9 cellular contexts compared by ENCODE assay signal in genomic region chr17:42937712-42938596, GRCh38. TPM values are rescaled to one million over a fixed set of nuclear protein-coding genes. Genes with fewer than 3 reads are reported as not detected.
DNase-seq lines count a peak whose midpoint lies in the region; ATAC-seq, FAIRE-seq and TF ChIP-seq lines count a peak whose summit lies in the region.
"Had no signal": no experiment of that assay in that cellular context is flagged by ENCODE, and none has a peak within 500 bp of the region (broad histone marks: within the 10 kb centered on the region; RNA-seq: fewer than 3 reads in every experiment).

No MANE protein-coding gene starts in this region.

- no peak overlapping the region for H3K4me3 Mint-ChIP-seq in activated T-helper 2 cell treated with anti-CD3 and anti-CD28 coated beads, Interferon-gamma antibody, Interleukin-2, Interleukin-4, amounts not matched to agents 10 μg/mL and 5 μg/mL and 100 μg/mL, durations not matched to agents 14 hours and 24 hours and 36 hours (ENCODE audit: low read depth)
- H3K4me3 Mint-ChIP-seq: activated naive CD4-positive, alpha-beta T cell treated with anti-CD3 and anti-CD28 coated beads, Interleukin-2, amount 50 U/mL, for 24 hours had no signal

- FAIRE-seq in HepG2 (lab: Jason Lieb, UNC): peak; percentile 67

- H3K9ac ChIP-seq in HepG2 (ENCODE audit: insufficient read depth, low read depth, low read length): no peak overlapping the region

- no peak overlapping the region for H3K27ac ChIP-seq in HepG2 (ENCODE audit: extremely low read length, insufficient read depth, low read length)
- H3K27ac ChIP-seq in thoracic aorta: no peak overlapping the region

- TF ChIP-seq EP300 in HepG2 (IDR thresholded peaks at IDR 0.05; ENCODE audit: low read depth in 2 of 2, low read length in 2 of 2) (no peak), HepG2 (CRISPR knock-in tag; IDR thresholded peaks at IDR 0.05; ENCODE audit: borderline replicate concordance) (no peak)

- CTCF ChIA-PET in HepG2 (lab: Yijun Ruan, JAX; ENCODE audit: low intra/inter-chr PET ratio, low total read pairs): interaction anchor here (1.0 to 4.4 kb wide), 7 partner anchors 9 to 217 kb away, joined by 3 to 68 read pairs (median 6); partner anchors contain the start of genes AOC2 and BECN1

- intact Hi-C loops in HepG2 (cut with micrococcal nuclease; ENCODE audit: unreplicated experiment): loop anchor here (1.0 kb wide), 3 partner anchors 95 to 217 kb away; no protein-coding TSS in a partner anchor
- intact Hi-C loops in activated T-helper 2 cell treated with anti-CD3 and anti-CD28 coated beads, Interferon-gamma antibody, Interleukin-2, Interleukin-4, amounts not matched to agents 10 μg/mL and 5 μg/mL and 100 μg/mL, durations not matched to agents 14 hours and 24 hours and 36 hours (cut with micrococcal nuclease): loop anchor here (10.0 kb wide), 1 partner anchor 223 kb away; no protein-coding TSS in a partner anchor

- POLR2A ChIA-PET in HepG2 (lab: Yijun Ruan, JAX): interaction anchor here (1.1 to 1.3 kb wide), 2 partner anchors 92 to 104 kb away, joined by 3 to 5 read pairs; partner anchors contain the start of gene PSME3

- H3K4me1 ChIP-seq in HepG2 (ENCODE audit: insufficient read depth, low read length) (peaks cover 46% of the 10 kb centered on the region), thoracic aorta (ENCODE audit: control insufficient read depth in 1 of 2, low read depth in 2 of 2) (no peaks in the 10 kb centered on the region)

- H3K36me3 ChIP-seq in HepG2 (replicated peaks in 1 of 2; ENCODE audit: control insufficient read depth in 1 of 2, insufficient read depth in 2 of 2, low read length in 2 of 2): no peaks in the 10 kb centered on the region
- H3K36me3 ChIP-seq in thoracic aorta: no peaks in the 10 kb centered on the region

- H4K20me1 ChIP-seq in HepG2 (ENCODE audit: insufficient read depth, low read length): no peaks in the 10 kb centered on the region

- H3K27me3 ChIP-seq in HepG2 (ENCODE audit: control insufficient read depth in 1 of 2, insufficient read depth in 2 of 2, low read length in 2 of 2) (no peaks in the 10 kb centered on the region; a peak in 2 of 5 replicates), thoracic aorta (replicated peaks; ENCODE audit: insufficient read depth) (no peaks in the 10 kb centered on the region)

- TF ChIP-seq CTCF in HepG2 (CRISPR knock-in tag; IDR thresholded peaks at IDR 0.05) (peak; percentile 93), thoracic aorta (IDR thresholded peaks at IDR 0.05) (peak; percentile 58)

- peaks cover 11% of the 10 kb centered on the region for H3K27me3 Mint-ChIP-seq in activated T-helper 2 cell treated with anti-CD3 and anti-CD28 coated beads, Interferon-gamma antibody, Interleukin-2, Interleukin-4, amounts not matched to agents 10 μg/mL and 5 μg/mL and 100 μg/mL, durations not matched to agents 14 hours and 24 hours and 36 hours (ENCODE audit: low read depth)
- H3K27me3 Mint-ChIP-seq: activated naive CD4-positive, alpha-beta T cell treated with anti-CD3 and anti-CD28 coated beads, Interleukin-2, amount 50 U/mL, for 24 hours had no signal

- 12% methylated on average over 9 of the region's 9 CpGs for WGBS in HepG2 (ENCODE audit: low lambda C conversion rate)

- no peaks in the 10 kb centered on the region for H3K4me1 Mint-ChIP-seq in activated T-helper 2 cell treated with anti-CD3 and anti-CD28 coated beads, Interferon-gamma antibody, Interleukin-2, Interleukin-4, amounts not matched to agents 10 μg/mL and 5 μg/mL and 100 μg/mL, durations not matched to agents 14 hours and 24 hours and 36 hours (ENCODE audit: low read depth)
- H3K4me1 Mint-ChIP-seq: activated naive CD4-positive, alpha-beta T cell treated with anti-CD3 and anti-CD28 coated beads, Interleukin-2, amount 50 U/mL, for 24 hours had no signal

- no peaks in the 10 kb centered on the region for H3K9me3 Mint-ChIP-seq in activated T-helper 2 cell treated with anti-CD3 and anti-CD28 coated beads, Interferon-gamma antibody, Interleukin-2, Interleukin-4, amounts not matched to agents 10 μg/mL and 5 μg/mL and 100 μg/mL, durations not matched to agents 14 hours and 24 hours and 36 hours
- H3K9me3 Mint-ChIP-seq: activated naive CD4-positive, alpha-beta T cell treated with anti-CD3 and anti-CD28 coated beads, Interleukin-2, amount 50 U/mL, for 24 hours had no signal

- H3K79me2 ChIP-seq in HepG2 (ENCODE audit: insufficient read depth, low read length): no peaks in the 10 kb centered on the region

- H3K9me3 ChIP-seq in HepG2 (ENCODE audit: low read length): no peaks in the 10 kb centered on the region
- H3K9me3 ChIP-seq in thoracic aorta: no peaks in the 10 kb centered on the region

- peak; percentile 96 for TF ChIP-seq RAD21 in HepG2 (CRISPR knock-in tag; IDR thresholded peaks at IDR 0.05)

- H3K4me3 ChIP-seq in HepG2 (replicated peaks in 1 of 3; ENCODE audit: insufficient read depth in 1 of 3, low read depth in 2 of 3, low read length in 3 of 3) (no peak overlapping the region), thoracic aorta (no peak overlapping the region)

- no TSS peak for BruUV-seq in HepG2 (replicated peaks; lab: Mats Ljungman, UMichigan)

- H3K27ac Mint-ChIP-seq in activated T-helper 2 cell treated with anti-CD3 and anti-CD28 coated beads, Interferon-gamma antibody, Interleukin-2, Interleukin-4, amounts not matched to agents 10 μg/mL and 5 μg/mL and 100 μg/mL, durations not matched to agents 14 hours and 24 hours and 36 hours: no peak overlapping the region
- H3K27ac Mint-ChIP-seq: activated naive CD4-positive, alpha-beta T cell treated with anti-CD3 and anti-CD28 coated beads, Interleukin-2, amount 50 U/mL, for 24 hours had no signal

- H2AFZ ChIP-seq in HepG2 (ENCODE audit: low read length): no peak overlapping the region

- peak; percentile 68 for DNase-seq in NCI-H2081 (lab: John Stamatoyannopoulos, UW)
- DNase-seq in NCI-H2081 treated with DMSO at 0.1 percent for 48 hours (lab: John Stamatoyannopoulos, UW): no peak
- peak; percentile 35 for DNase-seq in LoVo (ENCODE audit: low spot score)
- DNase-seq in SK-MEL-5 (ENCODE audit: low read depth, low spot score): peak; percentile 85
- peak; percentile 17 for DNase-seq in cerebellum (ENCODE audit: low spot score)
- DNase-seq in HepG2 (ENCODE audit: low spot score): peak; percentile 73
- no peak for DNase-seq in thoracic aorta (ENCODE audit: low spot score)
- no peak for DNase-seq in activated T-helper 2 cell treated with anti-CD3 and anti-CD28 coated beads, Interferon-gamma antibody, Interleukin-2, Interleukin-4, amounts not matched to agents 10 μg/mL and 5 μg/mL and 100 μg/mL, durations not matched to agents 14 hours and 24 hours and 36 hours (ENCODE audit: low spot score)

- TF ChIP-seq POLR2A in HepG2 (IDR thresholded peaks at IDR 0.05; ENCODE audit: insufficient read depth in 1 of 2, low read depth in 2 of 2, low read length in 2 of 2): no peak

- peak overlapping the region; percentile 51 for H3K4me2 ChIP-seq in HepG2 (ENCODE audit: low read depth, low read length)

- no peaks in the 10 kb centered on the region for H3K36me3 Mint-ChIP-seq in activated T-helper 2 cell treated with anti-CD3 and anti-CD28 coated beads, Interferon-gamma antibody, Interleukin-2, Interleukin-4, amounts not matched to agents 10 μg/mL and 5 μg/mL and 100 μg/mL, durations not matched to agents 14 hours and 24 hours and 36 hours (ENCODE audit: low read depth)
- H3K36me3 Mint-ChIP-seq: activated naive CD4-positive, alpha-beta T cell treated with anti-CD3 and anti-CD28 coated beads, Interleukin-2, amount 50 U/mL, for 24 hours had no signal

- in situ Hi-C loops in SK-MEL-5 (cut with HindIII; ENCODE audit: low pct_unique_long_range_greater_than_20kb, low sequenced_read_pairs): no loop called here
- in situ Hi-C loops in HepG2 (cut with HindIII; ENCODE audit: extremely low pct_ligation_motif_present, low pct_unique_long_range_greater_than_20kb): no loop called here

- ATAC-seq in HepG2 (peak; percentile 88), thoracic aorta (ENCODE audit: insufficient number of reproducible peaks, low FRiP score, low read depth) (no peak)

RNA-seq across cellular contexts. Expression of gene AARSD1, which starts 26.3 kb away (rescaled TPM):
- total RNA-seq in SK-MEL-5 (2014; rRNA removed; shearing (Covaris generic)): 24.3 and 26.7 TPM in 2 replicates
- polyA plus RNA-seq in SK-MEL-5 (2015; cell fraction: cytosol; rRNA removed): 27.2 and 33.7 TPM in 2 replicates
- polyA plus RNA-seq in SK-MEL-5 (2015; cell fraction: nucleus; rRNA removed): 84.7 and 109 TPM in 2 replicates
- 19.3 TPM for total RNA-seq in cerebellum
- 24.7 and 29.8 TPM in 2 replicates for total RNA-seq in HepG2 (2016; rRNA removed; fragmentation: Illumina TruSeq; extraction: Trizol)
- 9.4 and 10.6 TPM in 2 replicates for total RNA-seq in HepG2 (2016; cell fraction: cytosol; rRNA removed; fragmentation: Illumina TruSeq; extraction: Trizol; ENCODE audit: low read depth)
- 28.7 and 29.4 TPM in 2 replicates for total RNA-seq in HepG2 (2016; cell fraction: insoluble cytoplasmic fraction; rRNA removed; fragmentation: Illumina TruSeq; extraction: Trizol)
- total RNA-seq in HepG2 (2016; cell fraction: membrane; rRNA removed; fragmentation: Illumina TruSeq; extraction: Trizol): 7.7 and 9.0 TPM in 2 replicates
- 21.2 and 23.9 TPM in 2 replicates for total RNA-seq in HepG2 (2016; cell fraction: nucleus; rRNA removed; fragmentation: Illumina TruSeq; extraction: Trizol)
- 25.6 and 29.3 TPM in 2 replicates for polyA plus RNA-seq in HepG2 (2011; rRNA removed)
- 19.5 and 22.2 TPM in 2 replicates for polyA plus RNA-seq in HepG2 (2011; cell fraction: cytosol; rRNA removed)
- polyA plus RNA-seq in HepG2 (2011; cell fraction: nucleus; rRNA removed): 47.0 and 47.5 TPM in 2 replicates
- 15.6 and 19.8 TPM in 2 replicates for polyA plus RNA-seq in HepG2 (2012)
- 5.1 and 7.5 TPM in 2 replicates for polyA plus RNA-seq in HepG2 (2016; cell fraction: cytosol; fragmentation: Illumina TruSeq; extraction: Trizol; ENCODE audit: low read depth)
- 27.4 and 31.1 TPM in 2 replicates for polyA plus RNA-seq in HepG2 (2016; cell fraction: insoluble cytoplasmic fraction; fragmentation: Illumina TruSeq; extraction: Trizol; ENCODE audit: low read depth)
- polyA plus RNA-seq in HepG2 (2016; cell fraction: membrane; fragmentation: Illumina TruSeq; extraction: Trizol; ENCODE audit: low read depth): 6.9 and 8.4 TPM in 2 replicates
- polyA plus RNA-seq in HepG2 (2016; cell fraction: nucleus; fragmentation: Illumina TruSeq; extraction: Trizol; ENCODE audit: insufficient read depth, low read depth): 69.0 and 74.3 TPM in 2 replicates
- 10.1 and 60.9 TPM in 2 replicates for polyA minus RNA-seq in HepG2 (2011; rRNA and poly(A)+ RNA removed; ENCODE audit: low replicate concordance)
- polyA minus RNA-seq in HepG2 (2011; cell fraction: cytosol; rRNA and poly(A)+ RNA removed): 3.8 and 6.1 TPM in 2 replicates
- polyA minus RNA-seq in HepG2 (2011; cell fraction: nucleus; rRNA and poly(A)+ RNA removed): 25.8 and 45.0 TPM in 2 replicates
- total RNA-seq in thoracic aorta: 10 to 100 TPM; 26.0 to 35.5 TPM
- total RNA-seq in activated T-helper 2 cell treated with anti-CD3 and anti-CD28 coated beads, Interferon-gamma antibody, Interleukin-2, Interleukin-4, amounts not matched to agents 10 μg/mL and 5 μg/mL and 100 μg/mL, durations not matched to agents 14 hours and 24 hours and 36 hours: 62.3 and 75.3 TPM in 2 replicates

RNA-seq across cellular contexts. Expression of gene G6PC1, which starts 37.4 kb away (rescaled TPM):
- not detected in 2 replicates for total RNA-seq in SK-MEL-5 (2014; rRNA removed; shearing (Covaris generic))
- polyA plus RNA-seq in SK-MEL-5 (2015; cell fraction: cytosol; rRNA removed): not detected in 2 replicates
- polyA plus RNA-seq in SK-MEL-5 (2015; cell fraction: nucleus; rRNA removed): not detected in 2 replicates
- total RNA-seq in cerebellum (0.09 TPM), HepG2 (2016; rRNA removed; fragmentation: Illumina TruSeq; extraction: Trizol) (0.56 and 1.7 TPM in 2 replicates), thoracic aorta (not detected)
- 0.30 and 0.35 TPM in 2 replicates for total RNA-seq in HepG2 (2016; cell fraction: cytosol; rRNA removed; fragmentation: Illumina TruSeq; extraction: Trizol; ENCODE audit: low read depth)
- total RNA-seq in HepG2 (2016; cell fraction: insoluble cytoplasmic fraction; rRNA removed; fragmentation: Illumina TruSeq; extraction: Trizol): 0.91 and 1.3 TPM in 2 replicates
- 0.71 and 1.1 TPM in 2 replicates for total RNA-seq in HepG2 (2016; cell fraction: membrane; rRNA removed; fragmentation: Illumina TruSeq; extraction: Trizol)
- total RNA-seq in HepG2 (2016; cell fraction: nucleus; rRNA removed; fragmentation: Illumina TruSeq; extraction: Trizol): 2.2 and 2.5 TPM in 2 replicates
- polyA plus RNA-seq in HepG2 (2011; rRNA removed): 37.9 and 127 TPM in 2 replicates
- 22.5 and 89.8 TPM in 2 replicates for polyA plus RNA-seq in HepG2 (2011; cell fraction: cytosol; rRNA removed)
- polyA plus RNA-seq in HepG2 (2011; cell fraction: nucleus; rRNA removed): 18.2 and 57.3 TPM in 2 replicates
- polyA plus RNA-seq in HepG2 (2012): 278 and 494 TPM in 2 replicates
- 0.17 and 0.19 TPM in 2 replicates for polyA plus RNA-seq in HepG2 (2016; cell fraction: cytosol; fragmentation: Illumina TruSeq; extraction: Trizol; ENCODE audit: low read depth)
- 0.60 and 0.89 TPM in 2 replicates for polyA plus RNA-seq in HepG2 (2016; cell fraction: insoluble cytoplasmic fraction; fragmentation: Illumina TruSeq; extraction: Trizol; ENCODE audit: low read depth)
- polyA plus RNA-seq in HepG2 (2016; cell fraction: membrane; fragmentation: Illumina TruSeq; extraction: Trizol; ENCODE audit: low read depth): 0.27 and 0.36 TPM in 2 replicates
- polyA plus RNA-seq in HepG2 (2016; cell fraction: nucleus; fragmentation: Illumina TruSeq; extraction: Trizol; ENCODE audit: insufficient read depth, low read depth): 1.3 and 1.4 TPM in 2 replicates
- 0.30 and 160 TPM in 2 replicates for polyA minus RNA-seq in HepG2 (2011; rRNA and poly(A)+ RNA removed; ENCODE audit: low replicate concordance)
- 49.4 and 178 TPM in 2 replicates for polyA minus RNA-seq in HepG2 (2011; cell fraction: cytosol; rRNA and poly(A)+ RNA removed)
- polyA minus RNA-seq in HepG2 (2011; cell fraction: nucleus; rRNA and poly(A)+ RNA removed): 35.3 and 157 TPM in 2 replicates
- total RNA-seq in activated T-helper 2 cell treated with anti-CD3 and anti-CD28 coated beads, Interferon-gamma antibody, Interleukin-2, Interleukin-4, amounts not matched to agents 10 μg/mL and 5 μg/mL and 100 μg/mL, durations not matched to agents 14 hours and 24 hours and 36 hours: not detected in 2 replicates

RNA-seq across cellular contexts. Expression of gene PTGES3L, which starts 41.9 kb away (rescaled TPM):
- 0.42 TPM in 1 of 2 replicates, not detected in the other for total RNA-seq in SK-MEL-5 (2014; rRNA removed; shearing (Covaris generic))
- polyA plus RNA-seq in SK-MEL-5 (2015; cell fraction: cytosol; rRNA removed): 0.80 TPM in 1 of 2 replicates, not detected in the other
- polyA plus RNA-seq in SK-MEL-5 (2015; cell fraction: nucleus; rRNA removed): 1.6 and 5.4 TPM in 2 replicates
- total RNA-seq in cerebellum (3.1 TPM), HepG2 (2016; rRNA removed; fragmentation: Illumina TruSeq; extraction: Trizol) (1.2 and 1.9 TPM in 2 replicates), thoracic aorta (1 to 10 TPM; 1.5 to 2.0 TPM)
- 0.62 and 1.0 TPM in 2 replicates for total RNA-seq in HepG2 (2016; cell fraction: cytosol; rRNA removed; fragmentation: Illumina TruSeq; extraction: Trizol; ENCODE audit: low read depth)
- 1.6 and 2.6 TPM in 2 replicates for total RNA-seq in HepG2 (2016; cell fraction: insoluble cytoplasmic fraction; rRNA removed; fragmentation: Illumina TruSeq; extraction: Trizol)
- 1.2 and 1.9 TPM in 2 replicates for total RNA-seq in HepG2 (2016; cell fraction: membrane; rRNA removed; fragmentation: Illumina TruSeq; extraction: Trizol)
- total RNA-seq in HepG2 (2016; cell fraction: nucleus; rRNA removed; fragmentation: Illumina TruSeq; extraction: Trizol): 1.1 and 2.0 TPM in 2 replicates
- 1.9 and 2.9 TPM in 2 replicates for polyA plus RNA-seq in HepG2 (2011; rRNA removed)
- 1.4 and 1.6 TPM in 2 replicates for polyA plus RNA-seq in HepG2 (2011; cell fraction: cytosol; rRNA removed)
- 5.0 and 6.2 TPM in 2 replicates for polyA plus RNA-seq in HepG2 (2011; cell fraction: nucleus; rRNA removed)
- 0.51 and 0.63 TPM in 2 replicates for polyA plus RNA-seq in HepG2 (2012)
- polyA plus RNA-seq in HepG2 (2016; cell fraction: cytosol; fragmentation: Illumina TruSeq; extraction: Trizol; ENCODE audit: low read depth): 0.75 and 0.95 TPM in 2 replicates
- polyA plus RNA-seq in HepG2 (2016; cell fraction: insoluble cytoplasmic fraction; fragmentation: Illumina TruSeq; extraction: Trizol; ENCODE audit: low read depth): 3.0 and 3.4 TPM in 2 replicates
- polyA plus RNA-seq in HepG2 (2016; cell fraction: membrane; fragmentation: Illumina TruSeq; extraction: Trizol; ENCODE audit: low read depth): 1.5 TPM in 2 replicates
- polyA plus RNA-seq in HepG2 (2016; cell fraction: nucleus; fragmentation: Illumina TruSeq; extraction: Trizol; ENCODE audit: insufficient read depth, low read depth): 4.8 and 5.2 TPM in 2 replicates
- polyA minus RNA-seq in HepG2 (2011; rRNA and poly(A)+ RNA removed; ENCODE audit: low replicate concordance): 3.2 and 8.2 TPM in 2 replicates
- 0.89 and 1.3 TPM in 2 replicates for polyA minus RNA-seq in HepG2 (2011; cell fraction: cytosol; rRNA and poly(A)+ RNA removed)
- polyA minus RNA-seq in HepG2 (2011; cell fraction: nucleus; rRNA and poly(A)+ RNA removed): 8.2 and 11.1 TPM in 2 replicates
- total RNA-seq in activated T-helper 2 cell treated with anti-CD3 and anti-CD28 coated beads, Interferon-gamma antibody, Interleukin-2, Interleukin-4, amounts not matched to agents 10 μg/mL and 5 μg/mL and 100 μg/mL, durations not matched to agents 14 hours and 24 hours and 36 hours: 1.9 and 2.1 TPM in 2 replicates

RNA-seq across cellular contexts. Expression of gene RUNDC1, which starts 42.4 kb away (rescaled TPM):
- total RNA-seq in SK-MEL-5 (2014; rRNA removed; shearing (Covaris generic)): 6.2 and 7.2 TPM in 2 replicates
- 11.9 and 12.8 TPM in 2 replicates for polyA plus RNA-seq in SK-MEL-5 (2015; cell fraction: cytosol; rRNA removed)
- 7.8 and 9.6 TPM in 2 replicates for polyA plus RNA-seq in SK-MEL-5 (2015; cell fraction: nucleus; rRNA removed)
- 14.6 TPM for total RNA-seq in cerebellum
- 9.4 and 10.3 TPM in 2 replicates for total RNA-seq in HepG2 (2016; rRNA removed; fragmentation: Illumina TruSeq; extraction: Trizol)
- 0.91 and 1.2 TPM in 2 replicates for total RNA-seq in HepG2 (2016; cell fraction: cytosol; rRNA removed; fragmentation: Illumina TruSeq; extraction: Trizol; ENCODE audit: low read depth)
- 8.5 and 10.4 TPM in 2 replicates for total RNA-seq in HepG2 (2016; cell fraction: insoluble cytoplasmic fraction; rRNA removed; fragmentation: Illumina TruSeq; extraction: Trizol)
- total RNA-seq in HepG2 (2016; cell fraction: membrane; rRNA removed; fragmentation: Illumina TruSeq; extraction: Trizol): 4.6 and 5.0 TPM in 2 replicates
- 8.3 and 10.3 TPM in 2 replicates for total RNA-seq in HepG2 (2016; cell fraction: nucleus; rRNA removed; fragmentation: Illumina TruSeq; extraction: Trizol)
- 11.4 and 14.0 TPM in 2 replicates for polyA plus RNA-seq in HepG2 (2011; rRNA removed)
- 5.1 and 5.2 TPM in 2 replicates for polyA plus RNA-seq in HepG2 (2011; cell fraction: cytosol; rRNA removed)
- polyA plus RNA-seq in HepG2 (2011; cell fraction: nucleus; rRNA removed): 16.7 and 21.1 TPM in 2 replicates
- 6.6 and 10.4 TPM in 2 replicates for polyA plus RNA-seq in HepG2 (2012)
- 0.78 and 0.85 TPM in 2 replicates for polyA plus RNA-seq in HepG2 (2016; cell fraction: cytosol; fragmentation: Illumina TruSeq; extraction: Trizol; ENCODE audit: low read depth)
- polyA plus RNA-seq in HepG2 (2016; cell fraction: insoluble cytoplasmic fraction; fragmentation: Illumina TruSeq; extraction: Trizol; ENCODE audit: low read depth): 7.7 and 8.6 TPM in 2 replicates
- 2.0 and 2.1 TPM in 2 replicates for polyA plus RNA-seq in HepG2 (2016; cell fraction: membrane; fragmentation: Illumina TruSeq; extraction: Trizol; ENCODE audit: low read depth)
- 11.4 and 11.5 TPM in 2 replicates for polyA plus RNA-seq in HepG2 (2016; cell fraction: nucleus; fragmentation: Illumina TruSeq; extraction: Trizol; ENCODE audit: insufficient read depth, low read depth)
- polyA minus RNA-seq in HepG2 (2011; rRNA and poly(A)+ RNA removed; ENCODE audit: low replicate concordance): 23.4 and 27.0 TPM in 2 replicates
- polyA minus RNA-seq in HepG2 (2011; cell fraction: cytosol; rRNA and poly(A)+ RNA removed): 5.7 and 6.1 TPM in 2 replicates
- polyA minus RNA-seq in HepG2 (2011; cell fraction: nucleus; rRNA and poly(A)+ RNA removed): 17.3 and 20.8 TPM in 2 replicates
- 10 to 100 TPM; 16.6 to 17.9 TPM for total RNA-seq in thoracic aorta
- 18.7 and 19.9 TPM in 2 replicates for total RNA-seq in activated T-helper 2 cell treated with anti-CD3 and anti-CD28 coated beads, Interferon-gamma antibody, Interleukin-2, Interleukin-4, amounts not matched to agents 10 μg/mL and 5 μg/mL and 100 μg/mL, durations not matched to agents 14 hours and 24 hours and 36 hours

Comparison
In these comparisons a context has a peak if more than half of its experiments do, and no peak if none do; other contexts are left out.
1. DNase-seq: peak in NCI-H2081 (2 of 2), LoVo (single experiment), SK-MEL-5 (single experiment), cerebellum (single experiment) and HepG2 (single experiment); none in NCI-H2081 treated with DMSO at 0.1 percent for 48 hours (single experiment), thoracic aorta (single experiment) and activated T-helper 2 cell treated with anti-CD3 and anti-CD28 coated beads, Interferon-gamma antibody, Interleukin-2, Interleukin-4, amounts not matched to agents 10 μg/mL and 5 μg/mL and 100 μg/mL, durations not matched to agents 14 hours and 24 hours and 36 hours (single experiment).